Comparison of ENCODE assay signal across 9 cellular contexts in genomic region chr19:11551603-11552235, GRCh38. TPM values are rescaled to one million over a fixed set of nuclear protein-coding genes. Genes with fewer than 3 reads are reported as not detected.
DNase-seq lines count a peak whose midpoint lies in the region; ATAC-seq and TF ChIP-seq lines count a peak whose summit lies in the region.
"Had no signal": no experiment of that assay in that cellular context is flagged by ENCODE, and none has a peak within 500 bp of the region (broad histone marks: within the 10 kb centered on the region; RNA-seq: fewer than 3 reads in every experiment).

No MANE protein-coding gene starts in this region.

- ATAC-seq in left colon, result peak; percentile 56
- no peak for ATAC-seq in HG03342 (IDR thresholded peaks at IDR 0.05; ENCODE audit: unreplicated experiment)
- no peak for ATAC-seq in HG03378 (IDR thresholded peaks at IDR 0.05; ENCODE audit: unreplicated experiment)

- no peak for TF ChIP-seq POLR2A in breast epithelium (IDR thresholded peaks at IDR 0.05)
- peak in 1 of 2 donors; percentile 47 for TF ChIP-seq POLR2A in uterus (IDR thresholded peaks at IDR 0.05)

- intact Hi-C loops in breast epithelium (cut with DNase I; ENCODE audit: low total_unique reads) (no loop called here), MCF 10A (cut with micrococcal nuclease) (no loop called here), left colon (cut with DNase I, micrococcal nuclease) (no loop called here), uterus (cut with DNase I; ENCODE audit: low total_unique reads) (no loop called here)

- peaks cover 18% of the 10 kb centered on the region for H3K36me3 Mint-ChIP-seq in MCF 10A (ENCODE audit: insufficient read depth, unreplicated experiment)

- H3K27ac ChIP-seq in breast epithelium (peak overlapping the region; percentile 74 to 91), uterus (peak overlapping the region; percentile 84 to 91)

- H3K27me3 ChIP-seq in breast epithelium, result no peaks in the 10 kb centered on the region
- no peaks in the 10 kb centered on the region for H3K27me3 ChIP-seq in uterus

- no peaks in the 10 kb centered on the region for H3K27me3 Mint-ChIP-seq in MCF 10A (ENCODE audit: insufficient read depth, unreplicated experiment)

- H3K36me3 ChIP-seq in breast epithelium (no peaks in the 10 kb centered on the region), uterus (no peaks in the 10 kb centered on the region)

- peak in 1 of 2 donors; percentile 64 for DNase-seq in breast epithelium (ENCODE audit: low spot score in 2 of 2)
- no peak for DNase-seq in MCF 10A (ENCODE audit: unreplicated experiment)
- DNase-seq in left colon, result peak in 1 of 2 donors; percentile 24
- DNase-seq in uterus, result peak; percentile 76 to 79
- DNase-seq in NCI-H510A (lab: John Stamatoyannopoulos, UW), result no peak

- H3K27ac Mint-ChIP-seq in MCF 10A (ENCODE audit: low read depth, unreplicated experiment), result no peak overlapping the region

- H3K9me3 ChIP-seq in breast epithelium, result no peaks in the 10 kb centered on the region
- H3K9me3 ChIP-seq in uterus, result no peaks in the 10 kb centered on the region
- H3K9me3 ChIP-seq: Caco-2 had no signal

- no TSS peak for BruUV-seq in MCF 10A (replicated peaks; lab: Mats Ljungman, UMichigan)

- CTCF ChIA-PET in MCF 10A (lab: Yijun Ruan, JAX), result no interaction called here

- no peak overlapping the region for H3K4me3 Mint-ChIP-seq in MCF 10A (ENCODE audit: unreplicated experiment)

- H3K4me1 Mint-ChIP-seq in MCF 10A (ENCODE audit: insufficient read depth, unreplicated experiment), result peaks cover 2% of the 10 kb centered on the region

- H3K4me3 ChIP-seq in breast epithelium, result peak overlapping the region in 2 of 3 donors; percentile 5 to 40
- H3K4me3 ChIP-seq in WI38 (ENCODE audit: low read depth, low read length), result no peak overlapping the region
- peak overlapping the region in 1 of 2 donors; percentile 7 for H3K4me3 ChIP-seq in uterus

- H3K9me3 Mint-ChIP-seq in MCF 10A (ENCODE audit: unreplicated experiment), result no peaks in the 10 kb centered on the region

- TF ChIP-seq CTCF in breast epithelium (IDR thresholded peaks at IDR 0.05) (no peak), MCF 10A (IDR thresholded peaks at IDR 0.05; ENCODE audit: unreplicated experiment) (no peak), WI38 (IDR thresholded peaks at IDR 0.05; ENCODE audit: low read depth, low read length) (peak; percentile 35), uterus (IDR thresholded peaks at IDR 0.05) (peak in 3 of 4 experiments; percentile 33 to 39 (median 37))

- H3K4me1 ChIP-seq in breast epithelium (peaks cover 0 to 5% of the 10 kb centered on the region in 2 donors), uterus (peaks cover 0 to 15% of the 10 kb centered on the region in 2 donors)
- H3K4me1 ChIP-seq: Caco-2 had no signal

- POLR2A ChIA-PET in MCF 10A (lab: Yijun Ruan, JAX), result no interaction called here

RNA-seq across cellular contexts. Expression of gene ELOF1, which starts 7.3 kb away (rescaled TPM):
- total RNA-seq in breast epithelium (10 to 100 TPM; 31.7 to 38.0 (median 37.3) TPM), MCF 10A (2022) (72.1 and 78.7 TPM in 2 replicates), left colon (10 to 100 TPM; 34.6 to 39.0 TPM), uterus (10 to 100 TPM; 19.7 to 89.4 (median 38.9) TPM)

RNA-seq across cellular contexts. Expression of gene CNN1, which starts 13.1 kb away (rescaled TPM):
- total RNA-seq in breast epithelium (100 to 1,000 TPM in 1 of 3 donors, 10 to 100 TPM in 1, 1 to 10 TPM in 1; 2.2 to 106 (median 74.3) TPM), MCF 10A (2022) (not detected in 2 replicates), left colon (100 to 1,000 TPM in 1 of 2 donors, 1 to 10 TPM in 1; 6.9 to 254 TPM), uterus (1,000 to 10,000 TPM in 1 of 4 donors, 100 to 1,000 TPM in 3; 267 to 1,727 (median 599) TPM)

RNA-seq across cellular contexts. Expression of gene ECSIT, which starts 22.8 kb away (rescaled TPM):
- total RNA-seq in breast epithelium, result 10 to 100 TPM; 37.0 to 56.0 (median 53.6) TPM
- total RNA-seq in MCF 10A (2022), result 19.2 and 26.8 TPM in 2 replicates
- total RNA-seq in left colon, result 10 to 100 TPM; 52.8 to 64.5 TPM
- total RNA-seq in uterus, result 100 to 1,000 TPM in 1 of 4 donors, 10 to 100 TPM in 3; 44.6 to 138 (median 58.2) TPM

RNA-seq across cellular contexts. Expression of gene ACP5, which starts 25.7 kb away (rescaled TPM):
- total RNA-seq in breast epithelium, result 100 to 1,000 TPM in 1 of 3 donors, 10 to 100 TPM in 2; 33.4 to 101 (median 92.8) TPM
- not detected in 2 replicates for total RNA-seq in MCF 10A (2022)
- total RNA-seq in left colon, result 10 to 100 TPM; 22.6 to 26.8 TPM
- 1 to 10 TPM; 2.5 to 7.7 (median 5.8) TPM for total RNA-seq in uterus

RNA-seq across cellular contexts. Expression of gene ZNF627, which starts 45.6 kb away (rescaled TPM):
- total RNA-seq in breast epithelium (10 to 100 TPM in 2 of 3 donors, 1 to 10 TPM in 1; 8.5 to 35.4 (median 23.3) TPM), MCF 10A (2022) (8.7 and 10.9 TPM in 2 replicates), left colon (1 to 10 TPM; 8.5 to 9.2 TPM), uterus (10 to 100 TPM; 20.6 to 70.6 (median 36.0) TPM)

Comparison
In these comparisons a context has a peak if more than half of its experiments do, and no peak if none do; other contexts are left out.
1. DNase-seq: peak in uterus (2 of 2); none in MCF 10A (single experiment) and NCI-H510A (single experiment).
2. CTCF ChIP-seq: peak in WI38 (single experiment) and uterus (3 of 4); none in breast epithelium (0 of 3) and MCF 10A (single experiment).